10 cellular contexts compared by ENCODE assay signal in genomic region chr3:169940486-169941181, GRCh38. TPM values are rescaled to one million over a fixed set of nuclear protein-coding genes. Genes with fewer than 3 reads are reported as not detected.
DNase-seq lines count a peak whose midpoint lies in the region; ATAC-seq lines count a peak whose summit lies in the region.
"Had no signal": no experiment of that assay in that cellular context is flagged by ENCODE, and none has a peak within 500 bp of the region (broad histone marks: within the 10 kb centered on the region; RNA-seq: fewer than 3 reads in every experiment).

No MANE protein-coding gene starts in this region.

- CTCF ChIA-PET in CD8-positive, alpha-beta memory T cell (lab: Charles Lee): no interaction called here

- H3K9me3 Mint-ChIP-seq in CD8-positive, alpha-beta memory T cell: no peaks in the 10 kb centered on the region

- peaks cover 21 to 28% of the 10 kb centered on the region in 2 donors for H3K27me3 Mint-ChIP-seq in CD8-positive, alpha-beta memory T cell

- POLR2A ChIA-PET in CD8-positive, alpha-beta memory T cell (lab: Charles Lee): no interaction called here

- no peak overlapping the region for H3K4me3 ChIP-seq in aorta (ENCODE audit: low read length in 2 of 2)
- H3K4me3 ChIP-seq in CD8-positive, alpha-beta memory T cell (ENCODE audit: low read length): no peak overlapping the region
- H3K4me3 ChIP-seq: psoas muscle had no signal

- no peaks in the 10 kb centered on the region for H3K4me1 ChIP-seq in aorta (ENCODE audit: control insufficient read depth in 1 of 2, insufficient read depth in 2 of 2, low read length in 2 of 2)
- H3K4me1 ChIP-seq in CD8-positive, alpha-beta memory T cell (ENCODE audit: insufficient read depth, low read length): no peaks in the 10 kb centered on the region
- H3K4me1 ChIP-seq: psoas muscle had no signal

- H3K27ac ChIP-seq in aorta (ENCODE audit: low read depth in 1 of 2, low read length in 2 of 2): no peak overlapping the region
- H3K27ac ChIP-seq in CD8-positive, alpha-beta memory T cell (ENCODE audit: low read depth, low read length): no peak overlapping the region
- H3K27ac ChIP-seq: psoas muscle had no signal

- H3K36me3 Mint-ChIP-seq in CD8-positive, alpha-beta memory T cell: no peaks in the 10 kb centered on the region

- no peaks in the 10 kb centered on the region for H3K27me3 ChIP-seq in aorta (ENCODE audit: control insufficient read depth in 1 of 2, insufficient read depth in 2 of 2, low read length in 1 of 2)
- H3K27me3 ChIP-seq in CD8-positive, alpha-beta memory T cell (ENCODE audit: insufficient read depth, low read length, poor library complexity, severe bottlenecking): peaks cover 5% of the 10 kb centered on the region

- ATAC-seq in GM18498 (IDR thresholded peaks at IDR 0.05; ENCODE audit: unreplicated experiment) (peak; percentile 80), GM21367 (IDR thresholded peaks at IDR 0.05; ENCODE audit: unreplicated experiment) (peak; percentile 78), HG03175 (IDR thresholded peaks at IDR 0.05; ENCODE audit: unreplicated experiment) (peak; percentile 81), aorta (ENCODE audit: low FRiP score) (no peak)
- ATAC-seq: psoas muscle had no signal

- H3K27ac Mint-ChIP-seq in CD8-positive, alpha-beta memory T cell: no peak overlapping the region

- peaks cover 2% of the 10 kb centered on the region for H3K9me3 ChIP-seq in aorta (ENCODE audit: control insufficient read depth, low read length)
- no peaks in the 10 kb centered on the region for H3K9me3 ChIP-seq in CD8-positive, alpha-beta memory T cell (ENCODE audit: low read length)
- H3K9me3 ChIP-seq: psoas muscle had no signal

- no peak overlapping the region for H3K4me3 Mint-ChIP-seq in CD8-positive, alpha-beta memory T cell

- DNase-seq in SKM-1 treated with dmso at 0.1 percent for 144 hours (lab: John Stamatoyannopoulos, UW; ENCODE audit: unreplicated experiment): peak; percentile 27
- DNase-seq in stimulated activated CD4-positive, alpha-beta T cell treated with anti-CD3 and anti-CD28 coated beads, Interleukin-4, amount 100 ng/mL, for 24 hours: no peak
- no peak for DNase-seq in NCI-H128 (lab: John Stamatoyannopoulos, UW; ENCODE audit: unreplicated experiment)
- no peak for DNase-seq in aorta
- DNase-seq in CD8-positive, alpha-beta memory T cell: no peak
- DNase-seq: NCI-H1092, psoas muscle had no signal

- intact Hi-C loops in aorta (cut with DNase I): no loop called here

- peaks cover 3 to 13% (median 7%) of the 10 kb centered on the region in 3 donors for H3K4me1 Mint-ChIP-seq in CD8-positive, alpha-beta memory T cell

- no peaks in the 10 kb centered on the region for H3K36me3 ChIP-seq in aorta (ENCODE audit: control insufficient read depth in 1 of 2, insufficient read depth in 2 of 2, low read length in 1 of 2)
- H3K36me3 ChIP-seq in CD8-positive, alpha-beta memory T cell (ENCODE audit: insufficient read depth, low read length): no peaks in the 10 kb centered on the region

- WGBS in aorta, 2 donors: 38 to 43% methylated on average over 6 of the region's 6 CpGs

RNA-seq across cellular contexts. Expression of gene SEC62, which starts 26.0 kb away (rescaled TPM):
- 100 to 1,000 TPM; 116 to 125 TPM for total RNA-seq in aorta
- polyA plus RNA-seq in aorta: 10 to 100 TPM; 69.3 to 74.1 TPM
- 10 to 100 TPM; 66.7 to 68.3 TPM for total RNA-seq in CD8-positive, alpha-beta memory T cell
- 190 TPM for polyA plus RNA-seq in CD8-positive, alpha-beta memory T cell

RNA-seq across cellular contexts. Expression of gene SAMD7, which starts 29.3 kb away (rescaled TPM):
- not detected for total RNA-seq in aorta
- polyA plus RNA-seq in aorta: not detected
- not detected for total RNA-seq in CD8-positive, alpha-beta memory T cell
- not detected for polyA plus RNA-seq in CD8-positive, alpha-beta memory T cell
- total RNA-seq: psoas muscle had no signal
- polyA plus RNA-seq: psoas muscle had no signal
